ENCODE assay signal across 8 cellular contexts in genomic region chr6:73134588-73134987, GRCh38.
DNase-seq lines count a peak whose midpoint lies in the region; ATAC-seq and TF ChIP-seq lines count a peak whose summit lies in the region.

No MANE protein-coding gene starts in this region.

- no peaks in the 10 kb centered on the region for H3K27me3 ChIP-seq in CD4-positive, alpha-beta T cell (ENCODE audit: control insufficient read depth, insufficient read depth, low read length)

- H3K27ac Mint-ChIP-seq in nephron progenitor cell = no peak overlapping the region
- no peak overlapping the region for H3K27ac Mint-ChIP-seq in CD4-positive, alpha-beta T cell

- DNase-seq in EH (ENCODE audit: low read depth) = peak; percentile 38
- DNase-seq in astrocyte of the spinal cord (ENCODE audit: low read depth, low spot score) = peak; percentile 6
- DNase-seq in nephron progenitor cell = peak; percentile 53
- no peak for DNase-seq in NCI-H187 (lab: John Stamatoyannopoulos, UW)
- DNase-seq in foreskin melanocyte = no peak
- DNase-seq in CD4-positive, alpha-beta T cell = no peak

- H3K4me3 ChIP-seq in astrocyte of the spinal cord (ENCODE audit: low read depth, low read length) = no peak overlapping the region

- H3K9me3 Mint-ChIP-seq in nephron progenitor cell = peaks cover 11% of the 10 kb centered on the region
- H3K9me3 Mint-ChIP-seq in CD4-positive, alpha-beta T cell = no peaks in the 10 kb centered on the region

- H3K4me3 Mint-ChIP-seq in nephron progenitor cell = no peak overlapping the region
- H3K4me3 Mint-ChIP-seq in CD4-positive, alpha-beta T cell = no peak overlapping the region

- H3K9me3 ChIP-seq in CD4-positive, alpha-beta T cell (ENCODE audit: control insufficient read depth, low read length) = no peaks in the 10 kb centered on the region

- H3K4me1 Mint-ChIP-seq in nephron progenitor cell = peaks cover 19% of the 10 kb centered on the region
- no peaks in the 10 kb centered on the region for H3K4me1 Mint-ChIP-seq in CD4-positive, alpha-beta T cell (ENCODE audit: low read depth)

- no peak overlapping the region for H3K27ac ChIP-seq in CD4-positive, alpha-beta T cell (ENCODE audit: low read depth, low read length)

- no peaks in the 10 kb centered on the region for H3K27me3 Mint-ChIP-seq in nephron progenitor cell (ENCODE audit: low read depth, poor library complexity)
- peaks cover 3% of the 10 kb centered on the region for H3K27me3 Mint-ChIP-seq in CD4-positive, alpha-beta T cell

- TF ChIP-seq CTCF in astrocyte of the spinal cord (IDR thresholded peaks at IDR 0.05; ENCODE audit: low read depth, low read length) (peak; percentile 49), nephron progenitor cell (IDR thresholded peaks at IDR 0.05) (peak; percentile 30)
- no peak for TF ChIP-seq CTCF in CD4-positive, alpha-beta T cell (IDR thresholded peaks at IDR 0.05)

- in situ Hi-C loops in astrocyte of the spinal cord (cut with HindIII; ENCODE audit: low sequenced_read_pairs) = no loop called here

- intact Hi-C loops in CD4-positive, alpha-beta T cell (cut with DNase I, micrococcal nuclease) = no loop called here

- POLR2A ChIA-PET in CD4-positive, alpha-beta T cell (lab: Charles Lee) = no interaction called here

- ATAC-seq in HG03520 (IDR thresholded peaks at IDR 0.05; ENCODE audit: unreplicated experiment) (peak; percentile 59), HG02884 (IDR thresholded peaks at IDR 0.05; ENCODE audit: unreplicated experiment) (no peak)
- no peak for ATAC-seq in CD4-positive, alpha-beta T cell (ENCODE audit: poor library complexity)

- H3K36me3 Mint-ChIP-seq in nephron progenitor cell (ENCODE audit: low read depth) = peaks cover 27% of the 10 kb centered on the region
- H3K36me3 Mint-ChIP-seq in CD4-positive, alpha-beta T cell (ENCODE audit: low read depth) = no peaks in the 10 kb centered on the region

- CTCF ChIA-PET in CD4-positive, alpha-beta T cell (lab: Charles Lee) = interaction anchor here (1.2 kb wide), 1 partner anchor 723 kb away, joined by 3 read pairs; no protein-coding TSS in a partner anchor

Comparison
In these comparisons a context has a peak if more than half of its experiments do, and no peak if none do; other contexts are left out.
1. DNase-seq: peak in EH (single experiment), astrocyte of the spinal cord (single experiment) and nephron progenitor cell (single experiment); none in NCI-H187 (0 of 2), foreskin melanocyte (single experiment) and CD4-positive, alpha-beta T cell (0 of 10).